In genomic region chr20:36773548-36774242, GRCh38 we compare ENCODE assay signal across 1 cellular context.
A peak's percentile ranks its signal among the peaks of the same experiment; 100 is the strongest.
TF ChIP-seq lines count a peak whose summit lies in the region.

Gene DSN1, minus strand, starts transcription at chr20:36773763. Its CDS starts 2,305 bp downstream, at chr20:36771458.

TF ChIP-seq in K562, 482 proteins besides CTCF, POLR2A, EP300 and RAD21 (continued from another document and continues in another):
- TF ChIP-seq, protein P1, sequence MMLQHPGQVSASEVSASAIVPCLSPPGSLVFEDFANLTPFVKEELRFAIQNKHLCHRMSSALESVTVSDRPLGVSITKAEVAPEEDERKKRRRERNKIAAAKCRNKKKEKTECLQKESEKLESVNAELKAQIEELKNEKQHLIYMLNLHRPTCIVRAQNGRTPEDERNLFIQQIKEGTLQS (IDR thresholded peaks at IDR 0.05), result peak; percentile 43; the same call in 1 of the 2 replicates
- TF ChIP-seq, protein P1 (CRISPR knock-in tag; conservative IDR thresholded peaks at IDR 0.05), result peak; percentile 76; the same call in 1 of the 2 replicates
- TF ChIP-seq ZC3H8 (IDR thresholded peaks at IDR 0.05) (no peak), TCF3 (CRISPR knock-in tag; IDR thresholded peaks at IDR 0.05) (no peak; the same call in 1 of the 2 replicates), PBX2 (CRISPR knock-in tag; IDR thresholded peaks at IDR 0.05; ENCODE audit: low read depth) (no peak), PBX2 (tag; conservative IDR thresholded peaks at IDR 0.05; ENCODE audit: low read depth) (no peak), MYBL2 (IDR thresholded peaks at IDR 0.05; ENCODE audit: low read depth) (no peak), MYBL2 (CRISPR knock-in tag; IDR thresholded peaks at IDR 0.05; ENCODE audit: borderline replicate concordance) (no peak), ZNF785 (CRISPR knock-in tag; IDR thresholded peaks at IDR 0.05) (no peak), NR2F6 (CRISPR knock-in tag; IDR thresholded peaks at IDR 0.05) (no peak), ZNF197 (CRISPR knock-in tag; IDR thresholded peaks at IDR 0.05; ENCODE audit: low read depth) (no peak), MITF (IDR thresholded peaks at IDR 0.05) (no peak), HINFP (tag; conservative IDR thresholded peaks at IDR 0.05; ENCODE audit: low read depth) (no peak), HDAC2 (IDR thresholded peaks at IDR 0.05) (no peak), TAF1 (IDR thresholded peaks at IDR 0.05; ENCODE audit: control insufficient read depth, extremely low read depth, insufficient read depth, low read length, severe bottlenecking) (peak; percentile 68), BACH1 (tag; IDR thresholded peaks at IDR 0.05) (no peak), ZNF583 (CRISPR knock-in tag; IDR thresholded peaks at IDR 0.05) (no peak), HLTF (IDR thresholded peaks at IDR 0.05) (no peak), KAT7 (CRISPR knock-in tag; IDR thresholded peaks at IDR 0.05; ENCODE audit: borderline replicate concordance) (peak; percentile 36; the same call in 1 of the 2 replicates), MNT (conservative IDR thresholded peaks at IDR 0.05) (peak; percentile 70 to 72; a peak in 3 of 4 replicates), SRSF9 (IDR thresholded peaks at IDR 0.05; ENCODE audit: borderline replicate concordance, low read depth, low read length) (no peak), CHD2 (IDR thresholded peaks at IDR 0.05; ENCODE audit: low read depth, low read length) (no peak), ZEB2 (IDR thresholded peaks at IDR 0.05) (no peak), SMAD2 (IDR thresholded peaks at IDR 0.05; ENCODE audit: low read depth, low read length) (no peak), DMBX1 (CRISPR knock-in tag; IDR thresholded peaks at IDR 0.05; ENCODE audit: borderline replicate concordance) (0 out of 2 replicates have a peak, but pooled peaks have one; percentile 41), HMBOX1 (IDR thresholded peaks at IDR 0.05) (no peak), WHSC1 (IDR thresholded peaks at IDR 0.05; ENCODE audit: low read length) (no peak), ETV5 (CRISPR knock-in tag; IDR thresholded peaks at IDR 0.05; ENCODE audit: low read depth) (peak; percentile 75; the same call in 1 of the 2 replicates), MCM5 (IDR thresholded peaks at IDR 0.05; ENCODE audit: low read depth) (no peak), CBX1 (IDR thresholded peaks at IDR 0.05; ENCODE audit: low read depth) (peak; percentile 4; the same call in 1 of the 2 replicates), IFI16 (CRISPR knock-in tag; IDR thresholded peaks at IDR 0.05) (no peak), FOSL1 (tag; conservative IDR thresholded peaks at IDR 0.05) (peak; percentile 54), ERF (CRISPR knock-in tag; IDR thresholded peaks at IDR 0.05) (no peak), KLF1 (tag; IDR thresholded peaks at IDR 0.05) (no peak), NCOA1 (IDR thresholded peaks at IDR 0.05; ENCODE audit: low read depth) (0 out of 2 replicates have a peak, but pooled peaks have one; percentile 14), ZNF445 (CRISPR knock-in tag; IDR thresholded peaks at IDR 0.05; ENCODE audit: low read depth) (no peak), USF2 (CRISPR knock-in tag; IDR thresholded peaks at IDR 0.05) (no peak), ZC3H4 (CRISPR knock-in tag; IDR thresholded peaks at IDR 0.05; ENCODE audit: borderline replicate concordance) (0 out of 2 replicates have a peak, but pooled peaks have one; percentile 73), ESRRB (CRISPR knock-in tag; IDR thresholded peaks at IDR 0.05; ENCODE audit: borderline replicate concordance) (no peak), NELFE (IDR thresholded peaks at IDR 0.05; ENCODE audit: insufficient read depth, insufficient read length) (no peak), KAT8 (IDR thresholded peaks at IDR 0.05; ENCODE audit: low read depth) (no peak), SRF (CRISPR knock-in tag; IDR thresholded peaks at IDR 0.05) (no peak; a peak in 1 of 4 replicates), ZC3H11A (IDR thresholded peaks at IDR 0.05; ENCODE audit: low read depth, low read length) (no peak), ZNF695 (CRISPR knock-in tag; IDR thresholded peaks at IDR 0.05) (no peak), TEAD1 (CRISPR knock-in tag; IDR thresholded peaks at IDR 0.05) (no peak), HIVEP1 (CRISPR knock-in tag; IDR thresholded peaks at IDR 0.05) (no peak), MEF2D (tag; conservative IDR thresholded peaks at IDR 0.05; ENCODE audit: low read depth) (no peak), GABPB1 (CRISPR knock-in tag; IDR thresholded peaks at IDR 0.05) (peak; percentile 69; the same call in 1 of the 2 replicates), SAFB (IDR thresholded peaks at IDR 0.05; ENCODE audit: borderline replicate concordance, low read depth, low read length) (no peak), ZNF449 (CRISPR knock-in tag; IDR thresholded peaks at IDR 0.05) (no peak), ARNT (IDR thresholded peaks at IDR 0.05) (no peak), YY1 (IDR thresholded peaks at IDR 0.05; ENCODE audit: borderline replicate concordance in 1 of 3, control insufficient read depth in 1 of 3, extremely low read depth in 1 of 3, insufficient read depth in 3 of 3, insufficient read length in 1 of 3, insufficient replicate concordance in 2 of 3, low read depth in 1 of 3, low read length in 2 of 3) (peak in 1 of 3 experiments; percentile 68), POU5F1 (IDR thresholded peaks at IDR 0.05; ENCODE audit: borderline replicate concordance, low read depth, low read length, partially characterized antibody) (peak; percentile 68), ZBTB8A (IDR thresholded peaks at IDR 0.05; ENCODE audit: partially characterized antibody) (no peak), NFE2 (IDR thresholded peaks at IDR 0.05; ENCODE audit: low read depth) (no peak), KDM5B (IDR thresholded peaks at IDR 0.05; ENCODE audit: insufficient replicate concordance, low read depth, low read length) (peak; percentile 39)
- TF ChIP-seq, protein P2, sequence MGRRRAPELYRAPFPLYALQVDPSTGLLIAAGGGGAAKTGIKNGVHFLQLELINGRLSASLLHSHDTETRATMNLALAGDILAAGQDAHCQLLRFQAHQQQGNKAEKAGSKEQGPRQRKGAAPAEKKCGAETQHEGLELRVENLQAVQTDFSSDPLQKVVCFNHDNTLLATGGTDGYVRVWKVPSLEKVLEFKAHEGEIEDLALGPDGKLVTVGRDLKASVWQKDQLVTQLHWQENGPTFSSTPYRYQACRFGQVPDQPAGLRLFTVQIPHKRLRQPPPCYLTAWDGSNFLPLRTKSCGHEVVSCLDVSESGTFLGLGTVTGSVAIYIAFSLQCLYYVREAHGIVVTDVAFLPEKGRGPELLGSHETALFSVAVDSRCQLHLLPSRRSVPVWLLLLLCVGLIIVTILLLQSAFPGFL (CRISPR knock-in tag; IDR thresholded peaks at IDR 0.05), result no peak
- TF ChIP-seq, protein P3, sequence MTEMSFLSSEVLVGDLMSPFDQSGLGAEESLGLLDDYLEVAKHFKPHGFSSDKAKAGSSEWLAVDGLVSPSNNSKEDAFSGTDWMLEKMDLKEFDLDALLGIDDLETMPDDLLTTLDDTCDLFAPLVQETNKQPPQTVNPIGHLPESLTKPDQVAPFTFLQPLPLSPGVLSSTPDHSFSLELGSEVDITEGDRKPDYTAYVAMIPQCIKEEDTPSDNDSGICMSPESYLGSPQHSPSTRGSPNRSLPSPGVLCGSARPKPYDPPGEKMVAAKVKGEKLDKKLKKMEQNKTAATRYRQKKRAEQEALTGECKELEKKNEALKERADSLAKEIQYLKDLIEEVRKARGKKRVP (CRISPR knock-in tag; IDR thresholded peaks at IDR 0.05), result 0 out of 2 replicates have a peak, but pooled peaks have one; percentile 8
- TF ChIP-seq, protein P4, sequence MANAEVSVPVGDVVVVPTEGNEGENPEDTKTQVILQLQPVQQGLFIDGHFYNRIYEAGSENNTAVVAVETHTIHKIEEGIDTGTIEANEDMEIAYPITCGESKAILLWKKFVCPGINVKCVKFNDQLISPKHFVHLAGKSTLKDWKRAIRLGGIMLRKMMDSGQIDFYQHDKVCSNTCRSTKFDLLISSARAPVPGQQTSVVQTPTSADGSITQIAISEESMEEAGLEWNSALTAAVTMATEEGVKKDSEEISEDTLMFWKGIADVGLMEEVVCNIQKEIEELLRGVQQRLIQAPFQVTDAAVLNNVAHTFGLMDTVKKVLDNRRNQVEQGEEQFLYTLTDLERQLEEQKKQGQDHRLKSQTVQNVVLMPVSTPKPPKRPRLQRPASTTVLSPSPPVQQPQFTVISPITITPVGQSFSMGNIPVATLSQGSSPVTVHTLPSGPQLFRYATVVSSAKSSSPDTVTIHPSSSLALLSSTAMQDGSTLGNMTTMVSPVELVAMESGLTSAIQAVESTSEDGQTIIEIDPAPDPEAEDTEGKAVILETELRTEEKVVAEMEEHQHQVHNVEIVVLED (CRISPR knock-in tag; IDR thresholded peaks at IDR 0.05), result peak; percentile 86
